Comparison of ENCODE assay signal across 21 cellular contexts in genomic region chr10:113019096-113019495, GRCh38.
DNase-seq lines count a peak whose midpoint lies in the region; FAIRE-seq and TF ChIP-seq lines count a peak whose summit lies in the region.
"Had no signal": no experiment of that assay in that cellular context is flagged by ENCODE, and none has a peak within 500 bp of the region (broad histone marks: within the 10 kb centered on the region; RNA-seq: fewer than 3 reads in every experiment).

No MANE protein-coding gene starts in this region.

- H2BK12ac ChIP-seq in H9 (ENCODE audit: insufficient read length, low read depth, low read length) = no peak overlapping the region
- H2BK12ac ChIP-seq in mesenchymal stem cell (ENCODE audit: low read length in 2 of 2) = no peak overlapping the region

- no peaks in the 10 kb centered on the region for H3K9me3 Mint-ChIP-seq in H9
- no peaks in the 10 kb centered on the region for H3K9me3 Mint-ChIP-seq in astrocyte (ENCODE audit: unreplicated experiment)
- H3K9me3 Mint-ChIP-seq: activated CD4-positive, alpha-beta T cell treated with anti-CD3 and anti-CD28 coated beads, Interleukin-2, amount 10 ng/mL, durations not matched to agents 7 days and 5 days; brain; CD4-positive, alpha-beta memory T cell; IgD-negative memory B cell; T-helper 2 cell treated with Interferon-gamma antibody and Interleukin-4, amounts not matched to agents 5 μg/mL and 100 μg/mL, for 36 hours had no signal

- H3K27ac ChIP-seq in H9 (ENCODE audit: insufficient read length, low read depth, low read length) = no peak overlapping the region
- no peak overlapping the region for H3K27ac ChIP-seq in astrocyte (ENCODE audit: low read depth, low read length)
- H3K27ac ChIP-seq in mesenchymal stem cell (ENCODE audit: low read length, poor library complexity, severe bottlenecking) = no peak overlapping the region
- H3K27ac ChIP-seq in subcutaneous abdominal adipose tissue (ENCODE audit: low read depth, low read length) = peak overlapping the region; percentile 30
- H3K27ac ChIP-seq: PC-9, psoas muscle had no signal

- H3K79me2 ChIP-seq in H9 (ENCODE audit: insufficient read depth, low read length) (peaks cover 54% of the 10 kb centered on the region; the same call in 1 of the 2 replicates), astrocyte (ENCODE audit: insufficient read depth, low read length) (peaks cover 73% of the 10 kb centered on the region)

- no peak overlapping the region for H3K23ac ChIP-seq in H9 (ENCODE audit: insufficient read length, low read depth, low read length)
- no peak overlapping the region for H3K23ac ChIP-seq in mesenchymal stem cell (ENCODE audit: low read length in 2 of 2)

- H3K36me3 ChIP-seq in astrocyte (ENCODE audit: insufficient read depth, low read length) (no peaks in the 10 kb centered on the region), mesenchymal stem cell (ENCODE audit: control insufficient read depth in 1 of 2, insufficient read depth in 2 of 2, low read depth in 1 of 2, low read length in 2 of 2) (peaks cover 0 to 11% of the 10 kb centered on the region in 2 experiments), subcutaneous abdominal adipose tissue (ENCODE audit: control insufficient read depth in 5 of 5, insufficient read depth in 5 of 5, low read length in 5 of 5) (no peaks in the 10 kb centered on the region)

- DNase-seq in H9 (no peak), astrocyte (ENCODE audit: low read depth) (no peak), mesenchymal stem cell (no peak), T-helper 1 cell (no peak)
- DNase-seq in stimulated activated CD4-positive, alpha-beta T cell treated with anti-CD3 and anti-CD28 coated beads, Interleukin-4, amount 100 ng/mL, for 4 hours = no peak
- no peak for DNase-seq in activated naive CD4-positive, alpha-beta T cell treated with anti-CD3 and anti-CD28 coated beads, Interleukin-2, amount 50 U/mL, for 16 hours
- DNase-seq: activated CD4-positive, alpha-beta T cell treated with anti-CD3 and anti-CD28 coated beads, Interleukin-2, amount 10 ng/mL, durations not matched to agents 7 days and 5 days; activated T-cell treated with anti-CD3 and anti-CD28 coated beads, Interleukin-2, amount 50 U/mL, for 48 hours; CD4-positive, alpha-beta memory T cell; DMS 273 treated with DMSO at 0.1 percent for 48 hours; NCI-H1048; NCI-H1694 treated with DMSO at 0.1 percent for 48 hours; NCI-H524 treated with DMSO at 0.1 percent for 48 hours; PC-9 had no signal

- H4K8ac ChIP-seq in H9 (replicated peaks; ENCODE audit: insufficient read length, low read depth, low read length) (no peak overlapping the region), mesenchymal stem cell (ENCODE audit: low read length) (no peak overlapping the region)

- H3K27me3 ChIP-seq in H9 (ENCODE audit: insufficient read depth, low read length) (no peaks in the 10 kb centered on the region), astrocyte (ENCODE audit: insufficient read depth, low read length) (no peaks in the 10 kb centered on the region), mesenchymal stem cell (ENCODE audit: control insufficient read depth in 1 of 2, insufficient read depth in 1 of 2, low read length in 2 of 2) (no peaks in the 10 kb centered on the region), subcutaneous abdominal adipose tissue (ENCODE audit: control insufficient read depth in 5 of 5, insufficient read depth in 4 of 5, low read length in 5 of 5) (no peaks in the 10 kb centered on the region)

- H3K56ac ChIP-seq in H9 (ENCODE audit: insufficient read length, low read depth, low read length) = no peak overlapping the region

- no peak for TF ChIP-seq CTCF in H9 (conservative IDR thresholded peaks at IDR 0.05)
- TF ChIP-seq CTCF in astrocyte (IDR thresholded peaks at IDR 0.05; ENCODE audit: insufficient read depth, low read depth, low read length) = no peak

- FAIRE-seq in astrocyte (lab: Jason Lieb, UNC) = no peak
- FAIRE-seq: keratinocyte had no signal

- H3K27me3 Mint-ChIP-seq in H9 (ENCODE audit: low read depth) (no peaks in the 10 kb centered on the region), astrocyte (ENCODE audit: low read depth, unreplicated experiment) (no peaks in the 10 kb centered on the region)

- H4K91ac ChIP-seq in H9 (ENCODE audit: insufficient read length, low read depth, low read length) (no peak overlapping the region), mesenchymal stem cell (ENCODE audit: low read length) (peak overlapping the region; percentile 40)

- H3K36me3 Mint-ChIP-seq in H9 (ENCODE audit: insufficient read depth in 1 of 3, low read depth in 3 of 3) = peaks cover 0 to 30% (median 16%) of the 10 kb centered on the region in 3 experiments; a peak in 6 of 7 replicates
- H3K36me3 Mint-ChIP-seq in astrocyte (ENCODE audit: low read depth, unreplicated experiment) = peaks cover 8% of the 10 kb centered on the region
- H3K36me3 Mint-ChIP-seq: brain; CD4-positive, alpha-beta memory T cell; IgD-negative memory B cell had no signal

- WGBS in H9 (ENCODE audit: extremely low coverage, insufficient read length, low lambda C conversion rate) = no CpG with 5 or more reads among the region's 8 CpGs
- 68% methylated on average over 8 of the region's 8 CpGs for WGBS in mesenchymal stem cell

- no peaks in the 10 kb centered on the region for H3K23me2 ChIP-seq in H9 (ENCODE audit: insufficient read length, low read depth, low read length, poor library complexity, severe bottlenecking)

- H2BK5ac ChIP-seq in H9 (ENCODE audit: insufficient read length, low read length) (no peak overlapping the region), mesenchymal stem cell (ENCODE audit: low read depth, low read length, poor library complexity, severe bottlenecking) (no peak overlapping the region)

- H3K27ac Mint-ChIP-seq in H9 = peak overlapping the region; percentile 93 to 96 (median 95); a peak in 5 of 7 replicates
- H3K27ac Mint-ChIP-seq in astrocyte (ENCODE audit: unreplicated experiment) = peak overlapping the region; percentile 78
- H3K27ac Mint-ChIP-seq: activated CD4-positive, alpha-beta T cell treated with anti-CD3 and anti-CD28 coated beads, Interleukin-2, amount 10 ng/mL, durations not matched to agents 7 days and 5 days; T-helper 2 cell treated with Interferon-gamma antibody and Interleukin-4, amounts not matched to agents 5 μg/mL and 100 μg/mL, for 36 hours had no signal

- no peaks in the 10 kb centered on the region for H3K9me3 ChIP-seq in H9 (ENCODE audit: control insufficient read depth, low read depth, low read length)
- no peaks in the 10 kb centered on the region for H3K9me3 ChIP-seq in astrocyte (ENCODE audit: insufficient read depth, low read depth, low read length)
- H3K9me3 ChIP-seq in mesenchymal stem cell (ENCODE audit: control insufficient read depth, low read length) = no peaks in the 10 kb centered on the region
- no peaks in the 10 kb centered on the region for H3K9me3 ChIP-seq in subcutaneous abdominal adipose tissue (ENCODE audit: control insufficient read depth in 5 of 5, low read length in 5 of 5)
- H3K9me3 ChIP-seq: psoas muscle had no signal

- H3K4me1 Mint-ChIP-seq in H9 = peaks cover 58 to 70% of the 10 kb centered on the region in 2 experiments
- H3K4me1 Mint-ChIP-seq in astrocyte (ENCODE audit: low read depth, unreplicated experiment) = peaks cover 46% of the 10 kb centered on the region
- H3K4me1 Mint-ChIP-seq: activated CD4-positive, alpha-beta T cell treated with anti-CD3 and anti-CD28 coated beads, Interleukin-2, amount 10 ng/mL, durations not matched to agents 7 days and 5 days; CD4-positive, alpha-beta memory T cell; IgD-negative memory B cell had no signal

- no peak overlapping the region for H2BK20ac ChIP-seq in H9 (ENCODE audit: low read depth, low read length, poor library complexity, severe bottlenecking)

- H3K79me1 ChIP-seq in H9 (ENCODE audit: insufficient read depth, low read depth, low read length, poor library complexity, severe bottlenecking) (peaks cover 24% of the 10 kb centered on the region), mesenchymal stem cell (replicated peaks; ENCODE audit: low read length, poor library complexity, severe bottlenecking) (peaks cover 21% of the 10 kb centered on the region)

- H3T11ph ChIP-seq in H9 (ENCODE audit: low read length) = no peak overlapping the region

- H4K5ac ChIP-seq in H9 (ENCODE audit: insufficient read length, low read depth, low read length) = no peak overlapping the region

- H3K4me3 ChIP-seq in astrocyte (ENCODE audit: insufficient read depth, low read depth, low read length) (no peak overlapping the region), mesenchymal stem cell (ENCODE audit: insufficient read depth in 1 of 2, low read depth in 1 of 2, low read length in 2 of 2) (no peak overlapping the region), subcutaneous abdominal adipose tissue (ENCODE audit: low read depth in 1 of 5, low read length in 5 of 5) (no peak overlapping the region)
- H3K4me3 ChIP-seq: lung, PC-9, psoas muscle had no signal

- H4K20me1 ChIP-seq in H9 (ENCODE audit: control insufficient read depth, insufficient read depth, insufficient read length) (no peaks in the 10 kb centered on the region), astrocyte (ENCODE audit: insufficient read depth, low read length) (peaks cover 88% of the 10 kb centered on the region)

- H3K4me2 ChIP-seq in H9 (ENCODE audit: insufficient read depth, insufficient read length, low read length) (no peak overlapping the region), astrocyte (ENCODE audit: low read length) (no peak overlapping the region), mesenchymal stem cell (ENCODE audit: low read length, poor library complexity, severe bottlenecking) (no peak overlapping the region)
- H3K4me2 ChIP-seq: PC-9 had no signal

- H2AFZ ChIP-seq in H9 (ENCODE audit: low read length) (no peak overlapping the region), astrocyte (ENCODE audit: low read depth, low read length) (no peak overlapping the region), mesenchymal stem cell (ENCODE audit: low read depth, low read length) (no peak overlapping the region)
- H2AFZ ChIP-seq: PC-9 had no signal

- H3K9ac ChIP-seq in H9 (ENCODE audit: extremely low read depth, insufficient read length, low read length) = no peak overlapping the region
- H3K9ac ChIP-seq in astrocyte (ENCODE audit: low read length) = no peak overlapping the region
- no peak overlapping the region for H3K9ac ChIP-seq in mesenchymal stem cell (ENCODE audit: low read length)
- H3K9ac ChIP-seq in subcutaneous abdominal adipose tissue (ENCODE audit: low read length in 5 of 5) = no peak overlapping the region

- H3K4me1 ChIP-seq in H9 (ENCODE audit: insufficient read depth, low read length) (peaks cover 14% of the 10 kb centered on the region; the same call in 1 of the 2 replicates), astrocyte (ENCODE audit: insufficient read depth, low read length) (peaks cover 3% of the 10 kb centered on the region), mesenchymal stem cell (ENCODE audit: control insufficient read depth, insufficient read depth, low read depth, low read length) (peaks cover 32% of the 10 kb centered on the region), subcutaneous abdominal adipose tissue (ENCODE audit: control insufficient read depth in 5 of 5, insufficient read depth in 5 of 5, low read length in 5 of 5) (peaks cover 19 to 71% (median 63%) of the 10 kb centered on the region in 5 donors)

- H3K14ac ChIP-seq in H9 (ENCODE audit: insufficient read depth, low read length) (no peak overlapping the region), mesenchymal stem cell (ENCODE audit: low read length in 2 of 2) (no peak overlapping the region)

- no peak overlapping the region for H3K18ac ChIP-seq in H9 (ENCODE audit: insufficient read length, low read depth, low read length)
- peak overlapping the region; percentile 35 to 48 for H3K18ac ChIP-seq in mesenchymal stem cell (ENCODE audit: low read depth in 1 of 2, low read length in 2 of 2)

- H3K4me3 Mint-ChIP-seq in H9 (0 out of 5 replicates have a peak overlapping the region, but pooled peaks of 1 of the 2 experiments have one; percentile 23), astrocyte (ENCODE audit: unreplicated experiment) (no peak overlapping the region)
- H3K4me3 Mint-ChIP-seq: activated CD4-positive, alpha-beta T cell treated with anti-CD3 and anti-CD28 coated beads, Interleukin-2, amount 10 ng/mL, durations not matched to agents 7 days and 5 days; CD4-positive, alpha-beta memory T cell; IgD-negative memory B cell; T-helper 2 cell treated with Interferon-gamma antibody and Interleukin-4, amounts not matched to agents 5 μg/mL and 100 μg/mL, for 36 hours had no signal

- no peak overlapping the region for H2BK15ac ChIP-seq in H9 (ENCODE audit: low read depth, low read length)
- no peak overlapping the region for H2BK15ac ChIP-seq in mesenchymal stem cell (ENCODE audit: low read depth, poor library complexity, severe bottlenecking)

- H2BK120ac ChIP-seq in H9 (ENCODE audit: low read depth, low read length, poor library complexity, severe bottlenecking) = no peak overlapping the region
- H2BK120ac ChIP-seq in mesenchymal stem cell (ENCODE audit: low read depth, low read length) = no peak overlapping the region

- H2AK5ac ChIP-seq in H9 (ENCODE audit: insufficient read length, low read length) (no peak overlapping the region), mesenchymal stem cell (ENCODE audit: low read length, severe bottlenecking) (no peak overlapping the region)

- H3K4ac ChIP-seq in H9 (ENCODE audit: low read depth, low read length) = no peak overlapping the region
- no peak overlapping the region for H3K4ac ChIP-seq in mesenchymal stem cell (ENCODE audit: low read depth in 1 of 2, low read length in 2 of 2)
